Comparison of ENCODE assay signal across 22 cellular contexts in the genomic region with DNA sequence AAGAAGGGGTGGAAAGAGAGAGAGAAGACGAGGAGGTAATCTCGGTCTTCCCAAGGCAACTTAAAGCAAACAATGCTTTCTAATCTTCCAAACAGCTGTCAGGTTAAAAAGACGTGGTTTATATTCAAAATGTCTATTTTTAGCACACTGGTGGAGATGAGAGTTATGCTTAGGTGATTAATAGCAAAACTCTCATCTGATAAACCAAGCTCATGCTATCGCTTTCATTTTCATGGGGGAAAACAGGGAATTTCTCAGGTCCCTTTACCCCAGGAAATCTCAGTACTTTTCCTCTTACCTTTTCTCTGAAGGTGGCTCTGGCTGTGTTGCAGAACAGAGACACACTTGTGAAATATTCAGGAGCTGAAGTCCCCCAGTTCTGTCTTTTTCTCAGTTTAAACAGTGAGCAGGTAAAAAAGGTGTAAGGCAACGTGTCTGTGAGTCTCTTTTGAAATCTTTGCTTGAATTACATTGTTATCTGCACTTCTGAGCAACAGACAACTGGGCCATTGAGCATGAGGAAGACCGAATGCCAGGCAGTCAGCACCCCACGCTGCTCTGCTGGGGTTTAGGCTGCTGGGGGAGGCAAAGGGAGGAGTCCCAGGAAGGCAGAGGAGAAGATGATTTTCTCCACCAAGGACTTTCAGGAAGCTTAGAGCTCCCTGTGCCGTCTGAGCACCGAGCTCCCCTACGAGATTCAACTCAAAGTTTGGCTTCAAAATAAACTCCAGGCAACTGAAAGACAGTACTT.
DNase-seq lines count a peak whose midpoint lies in the region; ATAC-seq and TF ChIP-seq lines count a peak whose summit lies in the region.
"Had no signal": no experiment of that assay in that cellular context is flagged by ENCODE, and none has a peak within 500 bp of the region (broad histone marks: within the 10 kb centered on the region; RNA-seq: fewer than 3 reads in every experiment).

No MANE protein-coding gene starts in this region.

- no peaks in the 10 kb centered on the region for H3K9me2 ChIP-seq in MM.1S (replicated peaks; ENCODE audit: insufficient read depth, low read length)

- no peaks in the 10 kb centered on the region for H4K20me1 ChIP-seq in MM.1S (ENCODE audit: insufficient read depth, low read length)

- H3K4me3 Mint-ChIP-seq in activated naive CD4-positive, alpha-beta T cell treated with anti-CD3 and anti-CD28 coated beads, Interleukin-2, amount 50 U/mL, for 24 hours: peak overlapping the region; percentile 75
- H3K4me3 Mint-ChIP-seq in effector memory CD8-positive, alpha-beta T cell: no peak overlapping the region
- H3K4me3 Mint-ChIP-seq in stimulated activated naive CD8-positive, alpha-beta T cell treated with anti-CD3 and anti-CD28 coated beads, Interleukin-15, Interleukin-2, amounts not matched to agents 100 ng/mL and 50 ng/mL, for 24 hours: peak overlapping the region; percentile 49
- H3K4me3 Mint-ChIP-seq: dendritic cell treated with granulocyte-macrophage colony-stimulating factor and Interleukin-4, amounts not matched to agents 40 ng/mL and 50 ng/mL, for 4 days; immature natural killer cell had no signal

- no peaks in the 10 kb centered on the region for H3K79me2 ChIP-seq in MM.1S (ENCODE audit: low read length)

- H3K9ac ChIP-seq in MM.1S (ENCODE audit: low read length): no peak overlapping the region

- no peak overlapping the region for H3K27ac ChIP-seq in MM.1S (ENCODE audit: low read length)
- H3K27ac ChIP-seq: adrenal gland, left ventricle myocardium inferior, neutrophil, upper lobe of left lung had no signal

- H3K9me3 Mint-ChIP-seq in activated naive CD4-positive, alpha-beta T cell treated with anti-CD3 and anti-CD28 coated beads, Interleukin-2, amount 50 U/mL, for 24 hours: no peaks in the 10 kb centered on the region
- peaks cover 0 to 4% of the 10 kb centered on the region in 2 donors for H3K9me3 Mint-ChIP-seq in effector memory CD8-positive, alpha-beta T cell
- peaks cover 10% of the 10 kb centered on the region for H3K9me3 Mint-ChIP-seq in stimulated activated naive CD8-positive, alpha-beta T cell treated with anti-CD3 and anti-CD28 coated beads, Interleukin-15, Interleukin-2, amounts not matched to agents 100 ng/mL and 50 ng/mL, for 24 hours
- H3K9me3 Mint-ChIP-seq: dendritic cell treated with granulocyte-macrophage colony-stimulating factor and Interleukin-4, amounts not matched to agents 40 ng/mL and 50 ng/mL, for 4 days had no signal

- no peaks in the 10 kb centered on the region for H3K36me3 ChIP-seq in MM.1S (replicated peaks; ENCODE audit: insufficient read depth, low read length)
- H3K36me3 ChIP-seq: adrenal gland, left ventricle myocardium inferior, neutrophil, upper lobe of left lung had no signal

- H2AFZ ChIP-seq in MM.1S (ENCODE audit: low read length): no peak overlapping the region

- no peak for ATAC-seq in effector memory CD8-positive, alpha-beta T cell (replicated peaks)
- ATAC-seq in GM21390 (IDR thresholded peaks at IDR 0.05; ENCODE audit: unreplicated experiment): no peak

- TF ChIP-seq CTCF in MM.1S (IDR thresholded peaks at IDR 0.05; ENCODE audit: low read length): no peak

- H3K36me3 Mint-ChIP-seq in activated naive CD4-positive, alpha-beta T cell treated with anti-CD3 and anti-CD28 coated beads, Interleukin-2, amount 50 U/mL, for 24 hours: peaks cover 9% of the 10 kb centered on the region
- H3K36me3 Mint-ChIP-seq in effector memory CD8-positive, alpha-beta T cell (ENCODE audit: insufficient read depth): no peaks in the 10 kb centered on the region
- no peaks in the 10 kb centered on the region for H3K36me3 Mint-ChIP-seq in stimulated activated naive CD8-positive, alpha-beta T cell treated with anti-CD3 and anti-CD28 coated beads, Interleukin-15, Interleukin-2, amounts not matched to agents 100 ng/mL and 50 ng/mL, for 24 hours (ENCODE audit: low read depth)
- H3K36me3 Mint-ChIP-seq: immature natural killer cell had no signal

- peaks cover 47% of the 10 kb centered on the region for H3K4me1 Mint-ChIP-seq in activated naive CD4-positive, alpha-beta T cell treated with anti-CD3 and anti-CD28 coated beads, Interleukin-2, amount 50 U/mL, for 24 hours
- H3K4me1 Mint-ChIP-seq in effector memory CD8-positive, alpha-beta T cell (ENCODE audit: low read depth in 2 of 2): peaks cover 5% of the 10 kb centered on the region in 2 donors
- H3K4me1 Mint-ChIP-seq in stimulated activated naive CD8-positive, alpha-beta T cell treated with anti-CD3 and anti-CD28 coated beads, Interleukin-15, Interleukin-2, amounts not matched to agents 100 ng/mL and 50 ng/mL, for 24 hours (ENCODE audit: low read depth): peaks cover 30% of the 10 kb centered on the region
- H3K4me1 Mint-ChIP-seq: immature natural killer cell had no signal

- no peak for DNase-seq in activated naive CD4-positive, alpha-beta T cell (lab: John Stamatoyannopoulos, UW)
- peak; percentile 12 for DNase-seq in MM.1S
- no peak for DNase-seq in effector memory CD8-positive, alpha-beta T cell
- DNase-seq in NCI-H526 treated with DMSO at 0.1 percent for 48 hours (lab: John Stamatoyannopoulos, UW): no peak
- DNase-seq in NCI-H2196 treated with DMSO at 0.1 percent for 48 hours (lab: John Stamatoyannopoulos, UW; ENCODE audit: unreplicated experiment): no peak
- DNase-seq: activated CD8-positive, alpha-beta memory T cell treated with anti-CD3 and anti-CD28 coated beads, Interleukin-2, amount 50 U/mL, for 48 hours; adrenal gland; DMS79; immature natural killer cell; KG1; left ventricle myocardium inferior; NCI-H1048; NCI-H2081; NCI-H446; small intestine; stimulated activated CD4-positive, alpha-beta T cell treated with anti-CD3 and anti-CD28 coated beads, Interleukin-2, amount 100 ng/mL, for 48 hours; upper lobe of left lung had no signal

- no peak overlapping the region for H3K4me3 ChIP-seq in MM.1S (ENCODE audit: low read length)
- H3K4me3 ChIP-seq: adrenal gland, left ventricle myocardium inferior, upper lobe of left lung had no signal

- no peaks in the 10 kb centered on the region for H3K27me3 Mint-ChIP-seq in activated naive CD4-positive, alpha-beta T cell treated with anti-CD3 and anti-CD28 coated beads, Interleukin-2, amount 50 U/mL, for 24 hours
- H3K27me3 Mint-ChIP-seq in effector memory CD8-positive, alpha-beta T cell: peaks cover 0 to 9% of the 10 kb centered on the region in 2 donors
- H3K27me3 Mint-ChIP-seq in stimulated activated naive CD8-positive, alpha-beta T cell treated with anti-CD3 and anti-CD28 coated beads, Interleukin-15, Interleukin-2, amounts not matched to agents 100 ng/mL and 50 ng/mL, for 24 hours: no peaks in the 10 kb centered on the region
- H3K27me3 Mint-ChIP-seq: dendritic cell treated with granulocyte-macrophage colony-stimulating factor and Interleukin-4, amounts not matched to agents 40 ng/mL and 50 ng/mL, for 4 days had no signal

- no peaks in the 10 kb centered on the region for H3K9me3 ChIP-seq in MM.1S (replicated peaks; ENCODE audit: insufficient read depth, low read length)
- H3K9me3 ChIP-seq: adrenal gland, neutrophil had no signal

- no peaks in the 10 kb centered on the region for H3F3A ChIP-seq in MM.1S (ENCODE audit: insufficient read depth, low read length)

- H3K27ac Mint-ChIP-seq in activated naive CD4-positive, alpha-beta T cell treated with anti-CD3 and anti-CD28 coated beads, Interleukin-2, amount 50 U/mL, for 24 hours: peak overlapping the region; percentile 89
- H3K27ac Mint-ChIP-seq in effector memory CD8-positive, alpha-beta T cell: peak overlapping the region; percentile 2 to 87
- peak overlapping the region; percentile 84 for H3K27ac Mint-ChIP-seq in stimulated activated naive CD8-positive, alpha-beta T cell treated with anti-CD3 and anti-CD28 coated beads, Interleukin-15, Interleukin-2, amounts not matched to agents 100 ng/mL and 50 ng/mL, for 24 hours
- H3K27ac Mint-ChIP-seq: dendritic cell treated with granulocyte-macrophage colony-stimulating factor and Interleukin-4, amounts not matched to agents 40 ng/mL and 50 ng/mL, for 4 days; immature natural killer cell had no signal

- H3K27me3 ChIP-seq in MM.1S (replicated peaks; ENCODE audit: insufficient read depth, low read length): no peaks in the 10 kb centered on the region
- H3K27me3 ChIP-seq: adrenal gland, neutrophil, upper lobe of left lung had no signal

- peak overlapping the region; percentile 32; the same call in 1 of the 2 replicates for H3K4me2 ChIP-seq in MM.1S (ENCODE audit: low read depth, low read length)

- peaks cover 19% of the 10 kb centered on the region for H3K4me1 ChIP-seq in MM.1S (ENCODE audit: low read length)
- H3K4me1 ChIP-seq: adrenal gland, left ventricle myocardium inferior, upper lobe of left lung had no signal

Comparison
In these comparisons a context has a peak if more than half of its experiments do, and no peak if none do; other contexts are left out.
1. H3K4me3 Mint-ChIP-seq: peak in activated naive CD4-positive, alpha-beta T cell treated with anti-CD3 and anti-CD28 coated beads, Interleukin-2, amount 50 U/mL, for 24 hours (single experiment) and stimulated activated naive CD8-positive, alpha-beta T cell treated with anti-CD3 and anti-CD28 coated beads, Interleukin-15, Interleukin-2, amounts not matched to agents 100 ng/mL and 50 ng/mL, for 24 hours (single experiment); none in effector memory CD8-positive, alpha-beta T cell (0 of 2).
2. Peak in every context shown above with its lines, with median percentiles within 50 percentile points of each other: H3K27ac Mint-ChIP-seq.